ENCODE assay signal across 16 cellular contexts in the genomic region with DNA sequence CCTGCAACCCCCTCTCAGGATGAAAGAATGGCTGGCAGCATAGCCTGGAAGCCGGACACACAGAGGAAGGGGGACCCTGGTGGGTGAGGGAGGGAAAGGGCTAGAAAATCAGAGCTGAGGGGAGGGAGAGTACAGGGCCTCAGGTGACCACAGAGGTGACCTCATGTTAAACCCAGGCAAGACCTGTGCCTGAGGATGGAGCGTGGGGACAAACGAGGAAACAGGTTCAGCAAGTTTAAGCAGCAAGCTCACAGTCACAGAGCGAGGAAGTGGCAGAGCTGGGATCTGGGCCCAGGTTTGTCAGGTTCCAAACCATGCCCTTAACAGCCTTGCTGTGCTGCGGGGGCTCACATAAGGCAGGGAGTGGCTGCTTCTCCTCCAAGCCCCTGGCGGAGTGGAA. TPM values are rescaled to one million over a fixed set of nuclear protein-coding genes. Genes with fewer than 3 reads are reported as not detected.
DNase-seq lines count a peak whose midpoint lies in the region; TF ChIP-seq lines count a peak whose summit lies in the region.
"Had no signal": no experiment of that assay in that cellular context is flagged by ENCODE, and none has a peak within 500 bp of the region (broad histone marks: within the 10 kb centered on the region; RNA-seq: fewer than 3 reads in every experiment).

No MANE protein-coding gene starts in this region.

- H3K27ac ChIP-seq in H9 (ENCODE audit: insufficient read length, low read depth, low read length), result no peak overlapping the region
- peak overlapping the region in 11 of 21 experiments; percentile 10 to 80 (median 55) for H3K27ac ChIP-seq in skin epidermis
- H3K27ac ChIP-seq: parathyroid adenoma had no signal

- H3K4me1 Mint-ChIP-seq in H9, result peaks cover 9 to 24% of the 10 kb centered on the region in 2 experiments

- H2BK15ac ChIP-seq in H9 (ENCODE audit: low read depth, low read length), result no peak overlapping the region

- no peak overlapping the region; a peak in 1 of 7 replicates for H3K27ac Mint-ChIP-seq in H9
- H3K27ac Mint-ChIP-seq: activated B cell treated with CpG ODN at 0.5 μM for 24 hours, immature natural killer cell had no signal

- DNase-seq in H9 (peak; percentile 60), NCI-H510A (lab: John Stamatoyannopoulos, UW) (peak; percentile 52), iPS-NIHi11 (ENCODE audit: low spot score) (peak; percentile 49), NCI-H2081 treated with DMSO at 0.1 percent for 48 hours (lab: John Stamatoyannopoulos, UW) (no peak), NCI-H2107 (lab: John Stamatoyannopoulos, UW) (no peak), HK-2 (ENCODE audit: unreplicated experiment) (no peak)
- DNase-seq in activated CD4-positive, CD25-positive, alpha-beta regulatory T cell treated with anti-CD3 and anti-CD28 coated beads, Interleukin-2, amount 50 U/mL, for 72 hours, result no peak
- DNase-seq: activated B cell treated with CpG ODN at 0.5 μM for 24 hours, dorsolateral prefrontal cortex, immature natural killer cell, NCI-H524 had no signal

- H3K56ac ChIP-seq in H9 (ENCODE audit: insufficient read length, low read depth, low read length), result no peak overlapping the region

- H3T11ph ChIP-seq in H9 (ENCODE audit: low read length), result no peak overlapping the region

- no peak for TF ChIP-seq CTCF in H9 (conservative IDR thresholded peaks at IDR 0.05)

- peak overlapping the region; percentile 60 for H3K14ac ChIP-seq in H9 (ENCODE audit: insufficient read depth, low read length)

- H3K4ac ChIP-seq in H9 (ENCODE audit: low read depth, low read length), result no peak overlapping the region

- no peak overlapping the region for H3K9ac ChIP-seq in H9 (ENCODE audit: extremely low read depth, insufficient read length, low read length)
- H3K9ac ChIP-seq: BLaER1, parathyroid adenoma had no signal

- H3K9me3 Mint-ChIP-seq in H9, result no peaks in the 10 kb centered on the region
- H3K9me3 Mint-ChIP-seq: activated B cell treated with CpG ODN at 0.5 μM for 24 hours, immature natural killer cell had no signal

- no peaks in the 10 kb centered on the region for H3K79me1 ChIP-seq in H9 (ENCODE audit: insufficient read depth, low read depth, low read length, poor library complexity, severe bottlenecking)

- H4K91ac ChIP-seq in H9 (ENCODE audit: insufficient read length, low read depth, low read length), result no peak overlapping the region

- H4K5ac ChIP-seq in H9 (ENCODE audit: insufficient read length, low read depth, low read length), result no peak overlapping the region

- no peaks in the 10 kb centered on the region for H3K36me3 Mint-ChIP-seq in H9 (ENCODE audit: insufficient read depth in 1 of 3, low read depth in 3 of 3)
- H3K36me3 Mint-ChIP-seq: immature natural killer cell had no signal

- no peak overlapping the region for H3K4me3 ChIP-seq in skin epidermis
- H3K4me3 ChIP-seq: BLaER1, dorsolateral prefrontal cortex, suprapubic skin had no signal

- H2BK12ac ChIP-seq in H9 (ENCODE audit: insufficient read length, low read depth, low read length), result no peak overlapping the region

- H3K18ac ChIP-seq in H9 (ENCODE audit: insufficient read length, low read depth, low read length), result no peak overlapping the region

- no peak overlapping the region for H3K4me3 Mint-ChIP-seq in H9
- H3K4me3 Mint-ChIP-seq: activated B cell treated with CpG ODN at 0.5 μM for 24 hours, immature natural killer cell had no signal

- H3K79me2 ChIP-seq in H9 (ENCODE audit: insufficient read depth, low read length), result no peaks in the 10 kb centered on the region
- H3K79me2 ChIP-seq: parathyroid adenoma had no signal

- no peak overlapping the region for H2BK120ac ChIP-seq in H9 (ENCODE audit: low read depth, low read length, poor library complexity, severe bottlenecking)

- no peaks in the 10 kb centered on the region for H3K27me3 ChIP-seq in H9 (ENCODE audit: insufficient read depth, low read length)
- H3K27me3 ChIP-seq: dorsolateral prefrontal cortex had no signal

- H2BK5ac ChIP-seq in H9 (ENCODE audit: insufficient read length, low read length), result no peak overlapping the region

- H3K4me2 ChIP-seq in H9 (ENCODE audit: insufficient read depth, insufficient read length, low read length), result no peak overlapping the region
- H3K4me2 ChIP-seq: BLaER1 had no signal

- H4K8ac ChIP-seq in H9 (replicated peaks; ENCODE audit: insufficient read length, low read depth, low read length), result no peak overlapping the region

- no peak overlapping the region for H2BK20ac ChIP-seq in H9 (ENCODE audit: low read depth, low read length, poor library complexity, severe bottlenecking)

- no peak overlapping the region for H2AK5ac ChIP-seq in H9 (ENCODE audit: insufficient read length, low read length)

- H3K23me2 ChIP-seq in H9 (ENCODE audit: insufficient read length, low read depth, low read length, poor library complexity, severe bottlenecking), result no peaks in the 10 kb centered on the region

- no peaks in the 10 kb centered on the region for H3K4me1 ChIP-seq in H9 (ENCODE audit: insufficient read depth, low read length)
- H3K4me1 ChIP-seq: parathyroid adenoma had no signal

- H3K27me3 Mint-ChIP-seq in H9 (ENCODE audit: low read depth), result peaks cover 3% of the 10 kb centered on the region

- H4K20me1 ChIP-seq in H9 (ENCODE audit: control insufficient read depth, insufficient read depth, insufficient read length), result peaks cover 2% of the 10 kb centered on the region

- no CpG with 5 or more reads among the region's 6 CpGs for WGBS in H9 (ENCODE audit: extremely low coverage, insufficient read length, low lambda C conversion rate)

- H2AFZ ChIP-seq in H9 (ENCODE audit: low read length), result no peak overlapping the region
- H2AFZ ChIP-seq: parathyroid adenoma had no signal

- no peak overlapping the region for H3K23ac ChIP-seq in H9 (ENCODE audit: insufficient read length, low read depth, low read length)

- H3K9me3 ChIP-seq in H9 (ENCODE audit: control insufficient read depth, low read depth, low read length), result no peaks in the 10 kb centered on the region
- H3K9me3 ChIP-seq: BLaER1, suprapubic skin had no signal

RNA-seq across cellular contexts. Expression of a gene that starts 4.0 kb away (rescaled TPM):
- total RNA-seq in H9 (2021), result not detected in 2 replicates
- total RNA-seq: activated B cell treated with CpG ODN at 0.5 μM for 24 hours, Daoy, suprapubic skin had no signal

RNA-seq across cellular contexts. Expression of a gene that starts 39.4 kb away (rescaled TPM):
- total RNA-seq in H9 (2021), result 0.17 and 0.18 TPM in 2 replicates
- total RNA-seq: activated B cell treated with CpG ODN at 0.5 μM for 24 hours had no signal

RNA-seq across cellular contexts. Expression of a gene that starts 46.3 kb away (rescaled TPM):
- 0.35 and 0.52 TPM in 2 replicates for total RNA-seq in H9 (2021)
- total RNA-seq: activated B cell treated with CpG ODN at 0.5 μM for 24 hours, Daoy had no signal

Comparison
In these comparisons a context has a peak if more than half of its experiments do, and no peak if none do; other contexts are left out.
1. DNase-seq: peak in H9 (single experiment), NCI-H510A (single experiment) and iPS-NIHi11 (single experiment); none in NCI-H2081 treated with DMSO at 0.1 percent for 48 hours (single experiment), NCI-H2107 (single experiment), HK-2 (single experiment) and activated CD4-positive, CD25-positive, alpha-beta regulatory T cell treated with anti-CD3 and anti-CD28 coated beads, Interleukin-2, amount 50 U/mL, for 72 hours (single experiment).